In the genomic region with DNA sequence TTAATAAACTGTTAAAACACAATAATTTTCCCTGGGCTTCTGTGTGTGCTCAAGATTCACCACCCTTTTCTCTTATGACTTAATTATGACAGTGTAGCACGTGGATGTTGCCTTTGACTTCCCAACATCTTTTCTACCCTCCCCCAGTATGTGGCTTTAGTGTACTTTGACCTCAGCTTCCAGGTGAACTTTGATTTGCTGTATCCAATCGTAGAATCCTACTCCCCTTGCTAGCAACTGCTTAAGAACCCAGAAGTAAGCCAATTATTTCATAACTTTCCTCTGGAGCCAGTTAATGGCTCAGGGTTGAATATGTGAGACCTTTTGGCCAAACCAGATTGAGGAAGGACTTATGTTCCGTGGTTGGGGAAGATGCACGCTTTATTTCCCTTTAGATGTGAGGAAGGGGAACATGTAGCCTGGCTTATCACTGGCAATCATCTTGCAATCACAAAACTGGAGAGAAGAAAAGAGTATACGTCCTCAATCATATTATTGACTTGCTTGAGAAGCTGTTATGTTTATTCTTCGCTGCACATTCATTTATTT, we compare ENCODE assay signal across 2 cellular contexts.
TF ChIP-seq lines count a peak whose summit lies in the region.

No MANE protein-coding gene starts in this region.

TF ChIP-seq in H1, 55 proteins besides CTCF, POLR2A, EP300 and RAD21:
- no peak for TF ChIP-seq GABPA (IDR thresholded peaks at IDR 0.05; ENCODE audit: borderline replicate concordance, insufficient read depth, low read length)
- TF ChIP-seq EZH2 (IDR thresholded peaks at IDR 0.05; ENCODE audit: low read depth, low read length, severe bottlenecking), result no peak
- no peak for TF ChIP-seq RNF2 (IDR thresholded peaks at IDR 0.05; ENCODE audit: borderline replicate concordance, low read depth, low read length, missing control alignments, poor library complexity, severe bottlenecking)
- TF ChIP-seq, protein P1, sequence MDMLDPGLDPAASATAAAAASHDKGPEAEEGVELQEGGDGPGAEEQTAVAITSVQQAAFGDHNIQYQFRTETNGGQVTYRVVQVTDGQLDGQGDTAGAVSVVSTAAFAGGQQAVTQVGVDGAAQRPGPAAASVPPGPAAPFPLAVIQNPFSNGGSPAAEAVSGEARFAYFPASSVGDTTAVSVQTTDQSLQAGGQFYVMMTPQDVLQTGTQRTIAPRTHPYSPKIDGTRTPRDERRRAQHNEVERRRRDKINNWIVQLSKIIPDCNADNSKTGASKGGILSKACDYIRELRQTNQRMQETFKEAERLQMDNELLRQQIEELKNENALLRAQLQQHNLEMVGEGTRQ (IDR thresholded peaks at IDR 0.05; ENCODE audit: low read length), result no peak
- TF ChIP-seq, protein P2, sequence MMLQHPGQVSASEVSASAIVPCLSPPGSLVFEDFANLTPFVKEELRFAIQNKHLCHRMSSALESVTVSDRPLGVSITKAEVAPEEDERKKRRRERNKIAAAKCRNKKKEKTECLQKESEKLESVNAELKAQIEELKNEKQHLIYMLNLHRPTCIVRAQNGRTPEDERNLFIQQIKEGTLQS (IDR thresholded peaks at IDR 0.05; ENCODE audit: insufficient read depth, low read depth, low read length), result no peak
- TF ChIP-seq BRCA1 (IDR thresholded peaks at IDR 0.05; ENCODE audit: low read depth, low read length), result no peak
- TF ChIP-seq HDAC2 (IDR thresholded peaks at IDR 0.05; ENCODE audit: borderline replicate concordance in 1 of 2, low read depth in 2 of 2, low read length in 2 of 2), result no peak
- TF ChIP-seq BACH1 (IDR thresholded peaks at IDR 0.05; ENCODE audit: low read length), result no peak
- TF ChIP-seq ZNF274 (IDR thresholded peaks at IDR 0.05; ENCODE audit: borderline replicate concordance, extremely low read depth, low read length), result no peak
- no peak for TF ChIP-seq CREB1 (IDR thresholded peaks at IDR 0.05)
- TF ChIP-seq SAP30 (IDR thresholded peaks at IDR 0.05; ENCODE audit: insufficient read depth, insufficient replicate concordance, low read length), result no peak
- no peak for TF ChIP-seq GTF2F1 (IDR thresholded peaks at IDR 0.05; ENCODE audit: borderline replicate concordance, low read depth, low read length)
- TF ChIP-seq YY1 (IDR thresholded peaks at IDR 0.05; ENCODE audit: low read depth, low read length), result no peak

TF ChIP-seq in WTC11, 78 proteins besides CTCF, POLR2A, EP300 and RAD21:
- TF ChIP-seq, protein P3, sequence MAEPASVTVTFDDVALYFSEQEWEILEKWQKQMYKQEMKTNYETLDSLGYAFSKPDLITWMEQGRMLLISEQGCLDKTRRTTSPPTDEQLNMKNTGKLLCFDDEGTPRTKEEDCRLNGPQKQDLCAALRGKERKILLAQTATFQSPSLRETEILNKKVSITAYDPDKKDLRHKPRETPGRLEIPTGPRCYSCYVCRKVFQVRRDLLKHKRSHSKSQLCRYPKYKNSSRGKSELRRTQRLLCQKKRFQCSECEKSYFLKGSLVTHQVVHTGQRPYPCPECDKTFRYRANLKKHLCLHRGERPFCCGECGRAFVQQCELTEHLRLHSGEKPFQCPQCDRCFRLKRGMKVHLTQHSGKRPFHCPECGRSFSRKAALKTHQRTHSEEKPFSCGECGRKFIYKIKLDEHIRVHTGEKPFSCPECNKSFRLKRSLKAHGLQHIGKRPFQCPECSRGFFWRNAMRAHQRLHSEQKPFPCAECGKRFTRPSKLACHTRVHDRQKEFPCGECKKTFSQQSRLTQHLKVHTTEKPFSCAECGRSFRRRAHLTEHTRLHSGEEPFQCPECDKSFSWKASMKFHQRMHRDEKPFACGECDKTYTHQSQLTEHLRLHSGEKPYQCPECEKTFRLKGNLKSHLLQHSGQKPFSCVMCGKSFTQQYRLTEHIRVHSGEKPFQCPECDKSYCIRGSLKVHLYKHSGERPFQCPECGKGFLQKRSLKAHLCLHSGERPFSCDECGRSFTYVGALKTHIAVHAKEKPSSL (CRISPR knock-in tag; conservative IDR thresholded peaks at IDR 0.05), result no peak
- TF ChIP-seq, protein P4, sequence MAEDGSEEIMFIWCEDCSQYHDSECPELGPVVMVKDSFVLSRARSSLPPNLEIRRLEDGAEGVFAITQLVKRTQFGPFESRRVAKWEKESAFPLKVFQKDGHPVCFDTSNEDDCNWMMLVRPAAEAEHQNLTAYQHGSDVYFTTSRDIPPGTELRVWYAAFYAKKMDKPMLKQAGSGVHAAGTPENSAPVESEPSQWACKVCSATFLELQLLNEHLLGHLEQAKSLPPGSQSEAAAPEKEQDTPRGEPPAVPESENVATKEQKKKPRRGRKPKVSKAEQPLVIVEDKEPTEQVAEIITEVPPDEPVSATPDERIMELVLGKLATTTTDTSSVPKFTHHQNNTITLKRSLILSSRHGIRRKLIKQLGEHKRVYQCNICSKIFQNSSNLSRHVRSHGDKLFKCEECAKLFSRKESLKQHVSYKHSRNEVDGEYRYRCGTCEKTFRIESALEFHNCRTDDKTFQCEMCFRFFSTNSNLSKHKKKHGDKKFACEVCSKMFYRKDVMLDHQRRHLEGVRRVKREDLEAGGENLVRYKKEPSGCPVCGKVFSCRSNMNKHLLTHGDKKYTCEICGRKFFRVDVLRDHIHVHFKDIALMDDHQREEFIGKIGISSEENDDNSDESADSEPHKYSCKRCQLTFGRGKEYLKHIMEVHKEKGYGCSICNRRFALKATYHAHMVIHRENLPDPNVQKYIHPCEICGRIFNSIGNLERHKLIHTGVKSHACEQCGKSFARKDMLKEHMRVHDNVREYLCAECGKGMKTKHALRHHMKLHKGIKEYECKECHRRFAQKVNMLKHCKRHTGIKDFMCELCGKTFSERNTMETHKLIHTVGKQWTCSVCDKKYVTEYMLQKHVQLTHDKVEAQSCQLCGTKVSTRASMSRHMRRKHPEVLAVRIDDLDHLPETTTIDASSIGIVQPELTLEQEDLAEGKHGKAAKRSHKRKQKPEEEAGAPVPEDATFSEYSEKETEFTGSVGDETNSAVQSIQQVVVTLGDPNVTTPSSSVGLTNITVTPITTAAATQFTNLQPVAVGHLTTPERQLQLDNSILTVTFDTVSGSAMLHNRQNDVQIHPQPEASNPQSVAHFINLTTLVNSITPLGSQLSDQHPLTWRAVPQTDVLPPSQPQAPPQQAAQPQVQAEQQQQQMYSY (CRISPR knock-in tag; IDR thresholded peaks at IDR 0.05), result no peak
- TF ChIP-seq IRF2 (CRISPR knock-in tag; IDR thresholded peaks at IDR 0.05; ENCODE audit: borderline replicate concordance, low read depth) (no peak), JUN (CRISPR knock-in tag; IDR thresholded peaks at IDR 0.05) (no peak), FOXP1 (CRISPR knock-in tag; IDR thresholded peaks at IDR 0.05; ENCODE audit: borderline replicate concordance) (no peak), SMAD3 (CRISPR knock-in tag; IDR thresholded peaks at IDR 0.05; ENCODE audit: borderline replicate concordance) (no peak), PRRX2 (CRISPR knock-in tag; IDR thresholded peaks at IDR 0.05) (no peak), GRHL2 (CRISPR knock-in tag; IDR thresholded peaks at IDR 0.05; ENCODE audit: insufficient replicate concordance, severe bottlenecking) (no peak), EMX1 (CRISPR knock-in tag; IDR thresholded peaks at IDR 0.05) (no peak), HMGA2 (CRISPR knock-in tag; IDR thresholded peaks at IDR 0.05) (no peak), ZNF219 (CRISPR knock-in tag; IDR thresholded peaks at IDR 0.05; ENCODE audit: borderline replicate concordance) (no peak), ZNF138 (CRISPR knock-in tag; conservative IDR thresholded peaks at IDR 0.05) (no peak), ZNF416 (CRISPR knock-in tag; IDR thresholded peaks at IDR 0.05) (no peak), SOX15 (CRISPR knock-in tag; IDR thresholded peaks at IDR 0.05) (no peak)
- TF ChIP-seq, protein P5, sequence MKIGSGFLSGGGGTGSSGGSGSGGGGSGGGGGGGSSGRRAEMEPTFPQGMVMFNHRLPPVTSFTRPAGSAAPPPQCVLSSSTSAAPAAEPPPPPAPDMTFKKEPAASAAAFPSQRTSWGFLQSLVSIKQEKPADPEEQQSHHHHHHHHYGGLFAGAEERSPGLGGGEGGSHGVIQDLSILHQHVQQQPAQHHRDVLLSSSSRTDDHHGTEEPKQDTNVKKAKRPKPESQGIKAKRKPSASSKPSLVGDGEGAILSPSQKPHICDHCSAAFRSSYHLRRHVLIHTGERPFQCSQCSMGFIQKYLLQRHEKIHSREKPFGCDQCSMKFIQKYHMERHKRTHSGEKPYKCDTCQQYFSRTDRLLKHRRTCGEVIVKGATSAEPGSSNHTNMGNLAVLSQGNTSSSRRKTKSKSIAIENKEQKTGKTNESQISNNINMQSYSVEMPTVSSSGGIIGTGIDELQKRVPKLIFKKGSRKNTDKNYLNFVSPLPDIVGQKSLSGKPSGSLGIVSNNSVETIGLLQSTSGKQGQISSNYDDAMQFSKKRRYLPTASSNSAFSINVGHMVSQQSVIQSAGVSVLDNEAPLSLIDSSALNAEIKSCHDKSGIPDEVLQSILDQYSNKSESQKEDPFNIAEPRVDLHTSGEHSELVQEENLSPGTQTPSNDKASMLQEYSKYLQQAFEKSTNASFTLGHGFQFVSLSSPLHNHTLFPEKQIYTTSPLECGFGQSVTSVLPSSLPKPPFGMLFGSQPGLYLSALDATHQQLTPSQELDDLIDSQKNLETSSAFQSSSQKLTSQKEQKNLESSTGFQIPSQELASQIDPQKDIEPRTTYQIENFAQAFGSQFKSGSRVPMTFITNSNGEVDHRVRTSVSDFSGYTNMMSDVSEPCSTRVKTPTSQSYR (CRISPR knock-in tag; IDR thresholded peaks at IDR 0.05), result no peak
- TF ChIP-seq, protein P6, sequence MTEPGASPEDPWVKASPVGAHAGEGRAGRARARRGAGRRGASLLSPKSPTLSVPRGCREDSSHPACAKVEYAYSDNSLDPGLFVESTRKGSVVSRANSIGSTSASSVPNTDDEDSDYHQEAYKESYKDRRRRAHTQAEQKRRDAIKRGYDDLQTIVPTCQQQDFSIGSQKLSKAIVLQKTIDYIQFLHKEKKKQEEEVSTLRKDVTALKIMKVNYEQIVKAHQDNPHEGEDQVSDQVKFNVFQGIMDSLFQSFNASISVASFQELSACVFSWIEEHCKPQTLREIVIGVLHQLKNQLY (CRISPR knock-in tag; IDR thresholded peaks at IDR 0.05), result no peak
- TF ChIP-seq, protein P7, sequence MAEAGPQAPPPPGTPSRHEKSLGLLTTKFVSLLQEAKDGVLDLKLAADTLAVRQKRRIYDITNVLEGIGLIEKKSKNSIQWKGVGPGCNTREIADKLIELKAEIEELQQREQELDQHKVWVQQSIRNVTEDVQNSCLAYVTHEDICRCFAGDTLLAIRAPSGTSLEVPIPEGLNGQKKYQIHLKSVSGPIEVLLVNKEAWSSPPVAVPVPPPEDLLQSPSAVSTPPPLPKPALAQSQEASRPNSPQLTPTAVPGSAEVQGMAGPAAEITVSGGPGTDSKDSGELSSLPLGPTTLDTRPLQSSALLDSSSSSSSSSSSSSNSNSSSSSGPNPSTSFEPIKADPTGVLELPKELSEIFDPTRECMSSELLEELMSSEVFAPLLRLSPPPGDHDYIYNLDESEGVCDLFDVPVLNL (CRISPR knock-in tag; IDR thresholded peaks at IDR 0.05; ENCODE audit: borderline replicate concordance, low read depth), result no peak
TF ChIP-seq in WTC11: peak in this region for 0.
